29 cellular contexts compared by ENCODE assay signal in genomic region chr10:87632439-87632838, GRCh38. TPM values are rescaled to one million over a fixed set of nuclear protein-coding genes. Genes with fewer than 3 reads are reported as not detected.
A peak's percentile ranks its signal among the peaks of the same experiment; 100 is the strongest.
DNase-seq lines count a peak whose midpoint lies in the region; ATAC-seq, FAIRE-seq and TF ChIP-seq lines count a peak whose summit lies in the region.
"Had no signal": no experiment of that assay in that cellular context is flagged by ENCODE, and none has a peak within 500 bp of the region (broad histone marks: within the 10 kb centered on the region; RNA-seq: fewer than 3 reads in every experiment).

No MANE protein-coding gene starts in this region.

- H3K9me3 Mint-ChIP-seq in nephron progenitor cell = peaks cover 17% of the 10 kb centered on the region
- H3K9me3 Mint-ChIP-seq: CD8-positive, alpha-beta memory T cell had no signal

- intact Hi-C loops in HepG2 (cut with micrococcal nuclease; ENCODE audit: unreplicated experiment) = no loop called here
- intact Hi-C loops in right lobe of liver (cut with DNase I) = no loop called here
- intact Hi-C loops in Right ventricle myocardium inferior (cut with DNase I) = no loop called here

- no peak overlapping the region for H3K4me3 Mint-ChIP-seq in nephron progenitor cell
- H3K4me3 Mint-ChIP-seq: CD14-positive monocyte; CD4-positive, alpha-beta memory T cell; CD4-positive, CD25-positive, alpha-beta regulatory T cell; CD8-positive, alpha-beta memory T cell had no signal

- no peaks in the 10 kb centered on the region for H3F3A ChIP-seq in MM.1S (ENCODE audit: insufficient read depth, low read length)

- H2AFZ ChIP-seq in HepG2 (ENCODE audit: low read length) = no peak overlapping the region
- no peak overlapping the region for H2AFZ ChIP-seq in MM.1S (ENCODE audit: low read length)

- ATAC-seq in HepG2 (no peak), right lobe of liver (peak; percentile 56 to 85 (median 74)), Right ventricle myocardium inferior (no peak)
- ATAC-seq: A549, GM12878 had no signal

- H3K36me3 ChIP-seq in liver (ENCODE audit: control insufficient read depth in 4 of 4, insufficient read depth in 3 of 4, low read depth in 1 of 4, low read length in 3 of 4) (no peaks in the 10 kb centered on the region), HepG2 (replicated peaks in 1 of 2; ENCODE audit: control insufficient read depth in 1 of 2, insufficient read depth in 2 of 2, low read length in 2 of 2) (no peaks in the 10 kb centered on the region), right lobe of liver (no peaks in the 10 kb centered on the region), MM.1S (replicated peaks; ENCODE audit: insufficient read depth, low read length) (no peaks in the 10 kb centered on the region)
- H3K36me3 ChIP-seq: BE2C, BLaER1 had no signal

- TF ChIP-seq EP300 in HepG2 (IDR thresholded peaks at IDR 0.05; ENCODE audit: low read depth in 2 of 2, low read length in 2 of 2) (no peak), HepG2 (CRISPR knock-in tag; IDR thresholded peaks at IDR 0.05; ENCODE audit: borderline replicate concordance) (no peak)

- POLR2A ChIA-PET in HepG2 (lab: Yijun Ruan, JAX) = no interaction called here

- peak overlapping the region; percentile 71 for H3K27ac Mint-ChIP-seq in nephron progenitor cell
- H3K27ac Mint-ChIP-seq: CD14-positive monocyte; CD4-positive, CD25-positive, alpha-beta regulatory T cell; CD8-positive, alpha-beta memory T cell had no signal

- TF ChIP-seq CTCF in liver (IDR thresholded peaks at IDR 0.05; ENCODE audit: low read depth, low read length, missing input control) = peak; percentile 14
- TF ChIP-seq CTCF in HepG2 (CRISPR knock-in tag; IDR thresholded peaks at IDR 0.05) = no peak
- peak in 3 of 4 donors; percentile 9 to 17 (median 17) for TF ChIP-seq CTCF in right lobe of liver (IDR thresholded peaks at IDR 0.05)
- TF ChIP-seq CTCF in nephron progenitor cell (IDR thresholded peaks at IDR 0.05) = no peak
- no peak for TF ChIP-seq CTCF in MM.1S (IDR thresholded peaks at IDR 0.05; ENCODE audit: low read length)

- in situ Hi-C loops in HepG2 (cut with HindIII; ENCODE audit: extremely low pct_ligation_motif_present, low pct_unique_long_range_greater_than_20kb) = no loop called here

- H3K79me2 ChIP-seq in HepG2 (ENCODE audit: insufficient read depth, low read length) (no peaks in the 10 kb centered on the region), MM.1S (ENCODE audit: low read length) (no peaks in the 10 kb centered on the region)

- H3K27ac ChIP-seq in liver (ENCODE audit: low read depth in 1 of 2, low read length in 2 of 2) (peak overlapping the region; percentile 31 to 66), HepG2 (ENCODE audit: extremely low read length, insufficient read depth, low read length) (no peak overlapping the region), right lobe of liver (peak overlapping the region in 2 of 3 donors; percentile 33 to 61), MM.1S (ENCODE audit: low read length) (no peak overlapping the region)
- H3K27ac ChIP-seq: 22Rv1, A549, BLaER1 had no signal

- no peaks in the 10 kb centered on the region for H3K27me3 ChIP-seq in liver (ENCODE audit: control insufficient read depth in 4 of 4, insufficient read depth in 4 of 4, low read length in 3 of 4)
- H3K27me3 ChIP-seq in HepG2 (ENCODE audit: control insufficient read depth in 1 of 2, insufficient read depth in 2 of 2, low read length in 2 of 2) = no peaks in the 10 kb centered on the region
- no peaks in the 10 kb centered on the region for H3K27me3 ChIP-seq in right lobe of liver
- no peaks in the 10 kb centered on the region for H3K27me3 ChIP-seq in MM.1S (replicated peaks; ENCODE audit: insufficient read depth, low read length)
- H3K27me3 ChIP-seq: BE2C, BLaER1 had no signal

- no peaks in the 10 kb centered on the region for H3K9me2 ChIP-seq in MM.1S (replicated peaks; ENCODE audit: insufficient read depth, low read length)

- H3K4me1 ChIP-seq in liver (ENCODE audit: control insufficient read depth in 4 of 4, insufficient read depth in 4 of 4, low read length in 3 of 4) (peaks cover 0 to 17% (median 6%) of the 10 kb centered on the region in 4 donors), HepG2 (ENCODE audit: insufficient read depth, low read length) (peaks cover 19% of the 10 kb centered on the region), right lobe of liver (peaks cover 0 to 20% (median 3%) of the 10 kb centered on the region in 4 donors), MM.1S (ENCODE audit: low read length) (peaks cover 17% of the 10 kb centered on the region)
- H3K4me1 ChIP-seq: BE2C, BLaER1 had no signal

- TF ChIP-seq RAD21 in liver (IDR thresholded peaks at IDR 0.05) = peak; percentile 34 to 50
- TF ChIP-seq RAD21 in HepG2 (CRISPR knock-in tag; IDR thresholded peaks at IDR 0.05) = no peak

- no peak for FAIRE-seq in HepG2 (lab: Jason Lieb, UNC)
- FAIRE-seq: A549, GM12878, GM12892, GM18507 had no signal

- no peaks in the 10 kb centered on the region for H4K20me1 ChIP-seq in HepG2 (ENCODE audit: insufficient read depth, low read length)
- H4K20me1 ChIP-seq in MM.1S (ENCODE audit: insufficient read depth, low read length) = no peaks in the 10 kb centered on the region
- H4K20me1 ChIP-seq: BLaER1 had no signal

- H3K9ac ChIP-seq in liver (ENCODE audit: low read depth in 1 of 2, low read length in 2 of 2) (no peak overlapping the region), HepG2 (ENCODE audit: insufficient read depth, low read depth, low read length) (no peak overlapping the region), MM.1S (ENCODE audit: low read length) (no peak overlapping the region)
- H3K9ac ChIP-seq: BLaER1 had no signal

- H3K4me3 ChIP-seq in liver (ENCODE audit: low read depth in 1 of 3, low read length in 3 of 3) (peak overlapping the region in 1 of 3 donors; percentile 13), HepG2 (replicated peaks in 1 of 3; ENCODE audit: insufficient read depth in 1 of 3, low read depth in 2 of 3, low read length in 3 of 3) (no peak overlapping the region), right lobe of liver (no peak overlapping the region), MM.1S (ENCODE audit: low read length) (no peak overlapping the region)
- H3K4me3 ChIP-seq: A549, BLaER1, GM12878 had no signal

- no peak overlapping the region for H3K4me2 ChIP-seq in HepG2 (ENCODE audit: low read depth, low read length)
- no peak overlapping the region for H3K4me2 ChIP-seq in MM.1S (ENCODE audit: low read depth, low read length)
- H3K4me2 ChIP-seq: A549, BLaER1 had no signal

- TF ChIP-seq POLR2A in HepG2 (IDR thresholded peaks at IDR 0.05; ENCODE audit: insufficient read depth in 1 of 2, low read depth in 2 of 2, low read length in 2 of 2) (no peak), right lobe of liver (IDR thresholded peaks at IDR 0.05) (no peak)

- H3K27me3 Mint-ChIP-seq in nephron progenitor cell (ENCODE audit: low read depth, poor library complexity) = peaks cover 7% of the 10 kb centered on the region
- H3K27me3 Mint-ChIP-seq: CD4-positive, CD25-positive, alpha-beta regulatory T cell had no signal

- WGBS in liver = 38% methylated on average over 4 of the region's 4 CpGs
- 92% methylated on average over 3 of the region's 4 CpGs for WGBS in HepG2 (ENCODE audit: low lambda C conversion rate)
- 17% methylated on average over 3 of the region's 4 CpGs for WGBS in right lobe of liver (ENCODE audit: insufficient coverage, low coverage, low lambda C conversion rate, missing lambda C conversion rate)

- DNase-seq in HepG2 (ENCODE audit: low spot score) = no peak
- DNase-seq in kidney tubule cell (ENCODE audit: low spot score) = peak; percentile 21
- no peak for DNase-seq in right lobe of liver
- no peak for DNase-seq in nephron progenitor cell
- no peak for DNase-seq in AG20443 (ENCODE audit: low spot score)
- no peak for DNase-seq in Right ventricle myocardium inferior (ENCODE audit: missing footprints)
- DNase-seq in MM.1S = no peak
- DNase-seq: BE2C; C1 segment of cervical spinal cord; CD4-positive, alpha-beta memory T cell; CD4-positive, CD25-positive, alpha-beta regulatory T cell; CD8-positive, alpha-beta memory T cell; COR-L47; DMS 273 treated with DMSO at 0.1 percent for 48 hours; DMS153; DMS53; DMS79; DND-41; EL; GDM1 had no signal

- CTCF ChIA-PET in HepG2 (lab: Yijun Ruan, JAX; ENCODE audit: low intra/inter-chr PET ratio, low total read pairs) = no interaction called here

- H3K9me3 ChIP-seq in liver (ENCODE audit: control insufficient read depth in 4 of 4, low read length in 3 of 4) (no peaks in the 10 kb centered on the region), HepG2 (ENCODE audit: low read length) (0 out of 2 replicates have a peak, but pooled peaks cover 3% of the 10 kb centered on the region), right lobe of liver (no peaks in the 10 kb centered on the region), MM.1S (replicated peaks; ENCODE audit: insufficient read depth, low read length) (no peaks in the 10 kb centered on the region)
- H3K9me3 ChIP-seq: A549, BE2C, BLaER1 had no signal

- no peaks in the 10 kb centered on the region for H3K4me1 Mint-ChIP-seq in nephron progenitor cell

- no TSS peak for BruUV-seq in HepG2 (replicated peaks; lab: Mats Ljungman, UMichigan)

- H3K36me3 Mint-ChIP-seq in nephron progenitor cell (ENCODE audit: low read depth) = no peaks in the 10 kb centered on the region
- H3K36me3 Mint-ChIP-seq: CD14-positive monocyte; CD4-positive, CD25-positive, alpha-beta regulatory T cell had no signal

RNA-seq across cellular contexts. Expression of gene PAPSS2, which starts 27.2 kb away (rescaled TPM):
- 10 to 100 TPM; 24.3 to 86.5 TPM for total RNA-seq in liver
- polyA plus RNA-seq in liver = 10 to 100 TPM; 55.6 to 63.0 TPM
- 0.11 and 0.17 TPM in 2 replicates for total RNA-seq in HepG2 (2016; rRNA removed; fragmentation: Illumina TruSeq; extraction: Trizol)
- total RNA-seq in HepG2 (2016; cell fraction: cytosol; rRNA removed; fragmentation: Illumina TruSeq; extraction: Trizol; ENCODE audit: low read depth) = not detected in 2 replicates
- 0.13 and 0.58 TPM in 2 replicates for total RNA-seq in HepG2 (2016; cell fraction: insoluble cytoplasmic fraction; rRNA removed; fragmentation: Illumina TruSeq; extraction: Trizol)
- total RNA-seq in HepG2 (2016; cell fraction: membrane; rRNA removed; fragmentation: Illumina TruSeq; extraction: Trizol) = 0.09 and 0.17 TPM in 2 replicates
- 0.09 TPM in 2 replicates for total RNA-seq in HepG2 (2016; cell fraction: nucleus; rRNA removed; fragmentation: Illumina TruSeq; extraction: Trizol)
- polyA plus RNA-seq in HepG2 (2011; rRNA removed) = 0.12 and 0.21 TPM in 2 replicates
- 0.11 and 0.22 TPM in 2 replicates for polyA plus RNA-seq in HepG2 (2011; cell fraction: cytosol; rRNA removed)
- 0.11 and 0.14 TPM in 2 replicates for polyA plus RNA-seq in HepG2 (2011; cell fraction: nucleus; rRNA removed)
- polyA plus RNA-seq in HepG2 (2012) = 0.17 and 0.24 TPM in 2 replicates
- 0.09 and 0.28 TPM in 2 replicates for polyA plus RNA-seq in HepG2 (2016; cell fraction: cytosol; fragmentation: Illumina TruSeq; extraction: Trizol; ENCODE audit: low read depth)
- 0.20 and 0.27 TPM in 2 replicates for polyA plus RNA-seq in HepG2 (2016; cell fraction: insoluble cytoplasmic fraction; fragmentation: Illumina TruSeq; extraction: Trizol; ENCODE audit: low read depth)
- polyA plus RNA-seq in HepG2 (2016; cell fraction: membrane; fragmentation: Illumina TruSeq; extraction: Trizol; ENCODE audit: low read depth) = 0.09 and 0.24 TPM in 2 replicates
- 0.19 and 0.27 TPM in 2 replicates for polyA plus RNA-seq in HepG2 (2016; cell fraction: nucleus; fragmentation: Illumina TruSeq; extraction: Trizol; ENCODE audit: insufficient read depth, low read depth)
- 6.3 TPM in 1 of 2 replicates, not detected in the other for polyA minus RNA-seq in HepG2 (2011; rRNA and poly(A)+ RNA removed; ENCODE audit: low replicate concordance)
- 0.10 and 2.5 TPM in 2 replicates for polyA minus RNA-seq in HepG2 (2011; cell fraction: cytosol; rRNA and poly(A)+ RNA removed)
- polyA minus RNA-seq in HepG2 (2011; cell fraction: nucleus; rRNA and poly(A)+ RNA removed) = 0.13 and 0.25 TPM in 2 replicates
- 100 to 1,000 TPM in 4 of 6 experiments, 10 to 100 TPM in 2; 65.3 to 158 (median 105) TPM for total RNA-seq in right lobe of liver
- total RNA-seq in Right ventricle myocardium inferior = 11.1 TPM
- total RNA-seq: CD4-positive, CD25-positive, alpha-beta regulatory T cell; G401 had no signal

Comparison
In these comparisons a context has a peak if more than half of its experiments do, and no peak if none do; other contexts are left out.
1. H3K27ac ChIP-seq: peak in liver (2 of 2) and right lobe of liver (2 of 3); none in HepG2 (single experiment) and MM.1S (single experiment).
2. CTCF ChIP-seq: peak in liver (single experiment) and right lobe of liver (3 of 4); none in HepG2 (single experiment), nephron progenitor cell (single experiment) and MM.1S (single experiment).
3. ATAC-seq: peak in right lobe of liver (4 of 4); none in HepG2 (single experiment) and Right ventricle myocardium inferior (single experiment).